ENCODE assay signal across 4 cellular contexts in genomic region chr14:58478329-58478728, GRCh38.
TF ChIP-seq lines count a peak whose summit lies in the region.

No MANE protein-coding gene starts in this region.

TF ChIP-seq in HEK293, 187 proteins besides CTCF, POLR2A, EP300 and RAD21:
- peak; percentile 62; the same call in 1 of the 2 replicates for TF ChIP-seq ZNF121 (tag by site-specific recombination; IDR thresholded peaks at IDR 0.05)

TF ChIP-seq in WTC11, 78 proteins besides CTCF, POLR2A, EP300 and RAD21:
- TF ChIP-seq ZNF121 (CRISPR knock-in tag; IDR thresholded peaks at IDR 0.05) = peak; percentile 89; the same call in 1 of the 2 replicates
TF ChIP-seq in WTC11: peak in this region for 1; not testable (repeated sequence) for 77.

TF ChIP-seq in K562, 482 proteins besides CTCF, POLR2A, EP300 and RAD21:
- TF ChIP-seq RBM25 (IDR thresholded peaks at IDR 0.05; ENCODE audit: low read depth, low read length, severe bottlenecking) = peak; percentile 5
- peak; percentile 49; the same call in 1 of the 2 replicates for TF ChIP-seq ZNF121 (CRISPR knock-in tag; conservative IDR thresholded peaks at IDR 0.05)

TF ChIP-seq in HepG2, 621 proteins besides CTCF, POLR2A, EP300 and RAD21:
- TF ChIP-seq ZNF121 (CRISPR knock-in tag; IDR thresholded peaks at IDR 0.05) = peak; percentile 69
